In genomic region chr7:38461887-38462286, GRCh38 we compare ENCODE assay signal across 9 cellular contexts.
"Had no signal": no experiment of that assay in that cellular context is flagged by ENCODE, and none has a peak within 500 bp of the region (broad histone marks: within the 10 kb centered on the region; RNA-seq: fewer than 3 reads in every experiment).

No MANE protein-coding gene starts in this region.

- H3K4me3 Mint-ChIP-seq: HFFc6 had no signal

- H3K9me3 Mint-ChIP-seq: HFFc6 had no signal

- H3K27ac Mint-ChIP-seq: HFFc6, IgD-negative memory B cell had no signal

- H3K27me3 Mint-ChIP-seq: IgD-negative memory B cell had no signal

- H3K9me3 ChIP-seq: HAP-1 had no signal

- H3K4me3 ChIP-seq: GM23248, HAP-1 had no signal

- H3K27ac ChIP-seq: GM23248, HL-60 had no signal

- DNase-seq: GM23248, GOT3, H7, HFFc6 had no signal

- H3K4me1 ChIP-seq: HAP-1 had no signal

- ATAC-seq: HCT116, HepG2 had no signal

- H3K36me3 ChIP-seq: HAP-1 had no signal
